In genomic region chr2:176638167-176639015, GRCh38 we compare ENCODE assay signal across 8 cellular contexts.
DNase-seq lines count a peak whose midpoint lies in the region; ATAC-seq and TF ChIP-seq lines count a peak whose summit lies in the region.

No MANE protein-coding gene starts in this region.

- peak overlapping the region; percentile 70 for H3K27ac ChIP-seq in ACC112 (ENCODE audit: low read depth, low read length)

- TF ChIP-seq POLR2A in lower leg skin (IDR thresholded peaks at IDR 0.05), result no peak

- peaks cover 26% of the 10 kb centered on the region for H3K79me2 ChIP-seq in ACC112 (ENCODE audit: control insufficient read depth, insufficient read depth, low read length, unreplicated experiment)

- intact Hi-C loops in lower leg skin (cut with DNase I; ENCODE audit: low total_unique reads), result loop anchor here (5.0 kb wide), 2 partner anchors 501 to 516 kb away; partner anchors contain the start of gene HOXD9

- no peaks in the 10 kb centered on the region for H3K36me3 ChIP-seq in ACC112 (ENCODE audit: insufficient read depth, low read length)

- H3K27me3 ChIP-seq in ACC112 (ENCODE audit: insufficient read depth, low read length), result no peaks in the 10 kb centered on the region

- TF ChIP-seq CTCF in lower leg skin (IDR thresholded peaks at IDR 0.05), result no peak

- H2AFZ ChIP-seq in ACC112 (ENCODE audit: low read length, unreplicated experiment), result peak overlapping the region; percentile 89

- peak; percentile 66 for ATAC-seq in GM18861 (IDR thresholded peaks at IDR 0.05; ENCODE audit: unreplicated experiment)
- peak; percentile 82 for ATAC-seq in HG03095 (IDR thresholded peaks at IDR 0.05; ENCODE audit: unreplicated experiment)

- H3K4me3 ChIP-seq in ACC112 (ENCODE audit: low read depth, low read length) (peak overlapping the region; percentile 84), lower leg skin (ENCODE audit: low read depth, poor library complexity, severe bottlenecking) (peak overlapping the region; percentile 50)

- 6 to 7% methylated on average over 38 to 39 of the region's 39 CpGs for WGBS in lower leg skin, 2 donors

- DNase-seq in NCI-H2196 treated with DMSO at 0.1 percent for 48 hours (lab: John Stamatoyannopoulos, UW; ENCODE audit: unreplicated experiment), result peak; percentile 63
- peak; percentile 55 for DNase-seq in activated CD4-positive, alpha-beta T cell treated with anti-CD3 and anti-CD28 coated beads, Interleukin-2, amount 50 U/mL, for 1 hour
- DNase-seq in dermis microvascular lymphatic vessel endothelial cell (ENCODE audit: low read depth in 2 of 2), result peak; percentile 59 to 82
- DNase-seq in lower leg skin (ENCODE audit: low spot score in 2 of 2), result peak; percentile 55 to 92
- DNase-seq in stimulated activated CD4-positive, alpha-beta T cell treated with anti-CD3 and anti-CD28 coated beads, Interleukin-4, amount 100 ng/mL, for 48 hours (ENCODE audit: low read depth in 2 of 2), result peak; percentile 49 to 51

- H3K4me1 ChIP-seq in ACC112 (ENCODE audit: control insufficient read depth, insufficient read depth, low read length, unreplicated experiment), result peaks cover 46% of the 10 kb centered on the region

Comparison
In these comparisons a context has a peak if more than half of its experiments do, and no peak if none do; other contexts are left out.
1. Peak in every context shown above with its lines: DNase-seq, ATAC-seq, H3K4me3 ChIP-seq and H3K27ac ChIP-seq.